8 cellular contexts compared by ENCODE assay signal in the genomic region with DNA sequence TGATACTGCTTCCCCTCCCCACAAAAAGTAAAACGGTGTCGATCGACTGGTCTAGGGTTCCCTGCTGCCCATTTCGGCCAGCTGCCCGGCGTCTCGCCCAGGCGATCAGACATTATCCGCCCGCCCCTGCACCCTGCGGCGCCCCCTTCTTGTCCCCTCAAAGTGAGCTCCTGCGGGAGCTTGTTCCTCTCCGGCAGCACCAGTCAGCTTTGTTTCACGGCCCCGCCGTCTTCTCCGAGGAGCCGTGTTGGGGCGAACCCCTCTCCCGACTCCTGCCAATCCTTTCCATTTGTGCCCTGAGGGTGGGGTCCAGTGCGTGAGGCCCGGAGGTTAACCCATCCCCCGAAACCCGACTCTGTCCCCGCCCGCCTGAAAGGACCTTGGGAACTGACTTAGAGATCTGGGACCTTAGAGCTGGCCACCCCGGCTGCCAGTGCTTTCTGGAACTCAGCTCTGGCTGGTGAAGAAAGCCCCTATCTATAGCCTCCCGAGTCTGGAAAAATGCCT. TPM values are rescaled to one million over a fixed set of nuclear protein-coding genes. Genes with fewer than 3 reads are reported as not detected.
DNase-seq lines count a peak whose midpoint lies in the region; ATAC-seq and TF ChIP-seq lines count a peak whose summit lies in the region.

No MANE protein-coding gene starts in this region.

- peaks cover 4% of the 10 kb centered on the region for H3K36me3 Mint-ChIP-seq in natural killer cell treated with Interleukin-12 subunit alpha and Interleukin-12 subunit beta and Interleukin-15 and Interleukin-18, amount 100 ng/mL, for 72 hours

- no peaks in the 10 kb centered on the region for H3K9me2 ChIP-seq in PC-3 (replicated peaks; ENCODE audit: low read length)

- intact Hi-C loops in PC-3 (cut with micrococcal nuclease) = loop anchor here (2.0 to 5.0 kb wide), 3 partner anchors 69 to 215 kb away; no protein-coding TSS in a partner anchor

- H3K36me3 ChIP-seq in BE2C (peaks cover 19% of the 10 kb centered on the region), H7 (replicated peaks; ENCODE audit: control insufficient read depth, insufficient read depth, low read length) (peaks cover 1% of the 10 kb centered on the region), PC-3 (ENCODE audit: low read depth, low read length) (peaks cover 4% of the 10 kb centered on the region; the same call in 1 of the 2 replicates), thoracic aorta (no peaks in the 10 kb centered on the region)

- peaks cover 37 to 48% of the 10 kb centered on the region in 2 donors for H3K4me1 Mint-ChIP-seq in natural killer cell treated with Interleukin-12 subunit alpha and Interleukin-12 subunit beta and Interleukin-15 and Interleukin-18, amount 100 ng/mL, for 72 hours (ENCODE audit: low read depth in 2 of 2)

- TF ChIP-seq CTCF in BE2C (IDR thresholded peaks at IDR 0.05; ENCODE audit: low read depth, low read length) (no peak), PC-3 (conservative IDR thresholded peaks at IDR 0.05; ENCODE audit: low read depth, low read length) (no peak), foreskin fibroblast (IDR thresholded peaks at IDR 0.05; ENCODE audit: low read depth, low read length) (no peak), thoracic aorta (IDR thresholded peaks at IDR 0.05) (no peak)

- peak overlapping the region; percentile 86 to 98 for H3K27ac Mint-ChIP-seq in natural killer cell treated with Interleukin-12 subunit alpha and Interleukin-12 subunit beta and Interleukin-15 and Interleukin-18, amount 100 ng/mL, for 72 hours

- DNase-seq in BE2C = peak; percentile 61
- DNase-seq in H7 = peak; percentile 84
- peak; percentile 28 for DNase-seq in PC-3
- DNase-seq in activated gamma-delta T cell (lab: John Stamatoyannopoulos, UW) = peak; percentile 26
- DNase-seq in foreskin fibroblast = peak in 1 of 2 donors; percentile 65
- peak; percentile 68 for DNase-seq in natural killer cell treated with Interleukin-12 subunit alpha and Interleukin-12 subunit beta and Interleukin-15 and Interleukin-18, amount 100 ng/mL, for 72 hours (ENCODE audit: low spot score)
- no peak for DNase-seq in thoracic aorta (ENCODE audit: low spot score)

- peak overlapping the region; percentile 99 for H3K9ac ChIP-seq in PC-3 (ENCODE audit: low read length)

- peak overlapping the region; percentile 79 for H2AFZ ChIP-seq in PC-3 (ENCODE audit: low read length)

- H3K9me3 Mint-ChIP-seq in natural killer cell treated with Interleukin-12 subunit alpha and Interleukin-12 subunit beta and Interleukin-15 and Interleukin-18, amount 100 ng/mL, for 72 hours = no peaks in the 10 kb centered on the region

- peak overlapping the region; percentile 89 for H3K27ac ChIP-seq in PC-3 (ENCODE audit: low read length)
- H3K27ac ChIP-seq in thoracic aorta = peak overlapping the region; percentile 98 to 99

- H3K79me2 ChIP-seq in PC-3 (ENCODE audit: low read length) = peaks cover 48% of the 10 kb centered on the region

- ATAC-seq in PC-3 = peak; percentile 11
- ATAC-seq in natural killer cell treated with Interleukin-12 subunit alpha and Interleukin-12 subunit beta and Interleukin-15 and Interleukin-18, amount 100 ng/mL, for 72 hours = peak in 1 of 2 donors; percentile 1
- no peak for ATAC-seq in thoracic aorta (ENCODE audit: insufficient number of reproducible peaks, low FRiP score, low read depth)
- ATAC-seq in GM21526 (IDR thresholded peaks at IDR 0.05; ENCODE audit: low FRiP score, unreplicated experiment) = no peak

- POLR2A ChIA-PET in PC-3 (lab: Charles Lee; ENCODE audit: unreplicated experiment) = interaction anchor here (0.6 kb wide), 2 partner anchors 221 to 469 kb away, joined by 3 read pairs; no protein-coding TSS in a partner anchor

- H3K4me3 ChIP-seq in BE2C (ENCODE audit: low read depth, low read length) (peak overlapping the region; percentile 80), H7 (ENCODE audit: insufficient read depth, low read depth, low read length) (peak overlapping the region; percentile 98), PC-3 (ENCODE audit: low read length) (peak overlapping the region; percentile 99), foreskin fibroblast (ENCODE audit: low read depth in 1 of 2, low read length in 2 of 2) (peak overlapping the region; percentile 78 to 96), thoracic aorta (peak overlapping the region; percentile 96)

- no peaks in the 10 kb centered on the region; the same call in 1 of the 2 replicates for H3K4me1 ChIP-seq in BE2C
- H3K4me1 ChIP-seq in PC-3 (ENCODE audit: insufficient read depth, low read length) = peaks cover 17% of the 10 kb centered on the region
- peaks cover 17 to 38% of the 10 kb centered on the region in 2 donors for H3K4me1 ChIP-seq in thoracic aorta (ENCODE audit: control insufficient read depth in 1 of 2, low read depth in 2 of 2)

- H3K4me3 Mint-ChIP-seq in natural killer cell treated with Interleukin-12 subunit alpha and Interleukin-12 subunit beta and Interleukin-15 and Interleukin-18, amount 100 ng/mL, for 72 hours = peak overlapping the region; percentile 84

- TSS peak; percentile 53 for BruUV-seq in PC-3 (replicated peaks; lab: Mats Ljungman, UMichigan)

- CTCF ChIA-PET in PC-3 (lab: Charles Lee) = interaction anchor here (0.5 to 0.6 kb wide), 3 partner anchors 16 to 348 kb away, joined by 3 read pairs; no protein-coding TSS in a partner anchor

- H3K27me3 ChIP-seq in BE2C (no peaks in the 10 kb centered on the region), H7 (ENCODE audit: control insufficient read depth, insufficient read depth, low read length) (no peaks in the 10 kb centered on the region), PC-3 (ENCODE audit: low read length) (no peaks in the 10 kb centered on the region), thoracic aorta (replicated peaks; ENCODE audit: insufficient read depth) (no peaks in the 10 kb centered on the region)

- peak overlapping the region; percentile 88 for H3K4me2 ChIP-seq in PC-3 (ENCODE audit: low read length)

- no peaks in the 10 kb centered on the region for H3K27me3 Mint-ChIP-seq in natural killer cell treated with Interleukin-12 subunit alpha and Interleukin-12 subunit beta and Interleukin-15 and Interleukin-18, amount 100 ng/mL, for 72 hours

- peaks cover 16% of the 10 kb centered on the region for H4K20me1 ChIP-seq in PC-3 (ENCODE audit: low read length)

- H3F3A ChIP-seq in PC-3 (ENCODE audit: low read length, unreplicated experiment) = no peaks in the 10 kb centered on the region

- H3K9me3 ChIP-seq in BE2C = no peaks in the 10 kb centered on the region
- no peaks in the 10 kb centered on the region for H3K9me3 ChIP-seq in PC-3 (ENCODE audit: low read length)
- no peaks in the 10 kb centered on the region for H3K9me3 ChIP-seq in thoracic aorta

RNA-seq across cellular contexts. Expression of a gene that starts 0.5 kb away (rescaled TPM):
- 69.4 TPM for polyA plus RNA-seq in BE2C (2012; ENCODE audit: insufficient read depth, insufficient read length, low read depth)
- total RNA-seq in H7 (2014; rRNA removed; shearing (Covaris generic)) = 17.3 and 18.9 TPM in 2 replicates
- total RNA-seq in PC-3 (2014; rRNA removed) = 9.5 and 10.0 TPM in 2 replicates
- total RNA-seq in natural killer cell treated with Interleukin-12 subunit alpha and Interleukin-12 subunit beta and Interleukin-15 and Interleukin-18, amount 100 ng/mL, for 72 hours = 10 to 100 TPM; 62.6 to 89.5 TPM
- total RNA-seq in thoracic aorta = 10 to 100 TPM; 21.1 to 82.1 TPM

RNA-seq across cellular contexts. Expression of a gene that starts 4.9 kb away (rescaled TPM):
- polyA plus RNA-seq in BE2C (2012; ENCODE audit: insufficient read depth, insufficient read length, low read depth) = 2.5 TPM
- total RNA-seq in H7 (2014; rRNA removed; shearing (Covaris generic)) = 3.7 and 3.9 TPM in 2 replicates
- total RNA-seq in PC-3 (2014; rRNA removed) (0.17 TPM in 1 of 2 replicates, not detected in the other), thoracic aorta (1 to 10 TPM in 1 of 2 donors, not detected in 1; 8.3 TPM)
- 1 to 10 TPM; 2.9 to 3.3 TPM for total RNA-seq in natural killer cell treated with Interleukin-12 subunit alpha and Interleukin-12 subunit beta and Interleukin-15 and Interleukin-18, amount 100 ng/mL, for 72 hours

RNA-seq across cellular contexts. Expression of a gene that starts 39.8 kb away (rescaled TPM):
- 57.6 TPM for polyA plus RNA-seq in BE2C (2012; ENCODE audit: insufficient read depth, insufficient read length, low read depth)
- 109 and 123 TPM in 2 replicates for total RNA-seq in H7 (2014; rRNA removed; shearing (Covaris generic))
- total RNA-seq in PC-3 (2014; rRNA removed) (29.7 and 38.2 TPM in 2 replicates), thoracic aorta (10 to 100 TPM in 1 of 2 donors, 1 to 10 TPM in 1; 5.1 to 15.8 TPM)
- total RNA-seq in natural killer cell treated with Interleukin-12 subunit alpha and Interleukin-12 subunit beta and Interleukin-15 and Interleukin-18, amount 100 ng/mL, for 72 hours = 10 to 100 TPM; 28.2 to 36.5 TPM
